Comparison of ENCODE assay signal across 24 cellular contexts in genomic region chr7:29003703-29004102, GRCh38. TPM values are rescaled to one million over a fixed set of nuclear protein-coding genes. Genes with fewer than 3 reads are reported as not detected.
DNase-seq lines count a peak whose midpoint lies in the region; ATAC-seq and TF ChIP-seq lines count a peak whose summit lies in the region.
"Had no signal": no experiment of that assay in that cellular context is flagged by ENCODE, and none has a peak within 500 bp of the region (broad histone marks: within the 10 kb centered on the region; RNA-seq: fewer than 3 reads in every experiment).

No MANE protein-coding gene starts in this region.

- peaks cover 17% of the 10 kb centered on the region for H3K36me3 Mint-ChIP-seq in WTC11
- H3K36me3 Mint-ChIP-seq in activated T-cell treated with anti-CD3 and anti-CD28 coated beads, Interleukin-2, amount 50 U/mL, for 4 hours (ENCODE audit: insufficient read depth): no peaks in the 10 kb centered on the region
- H3K36me3 Mint-ChIP-seq: CD4-positive, alpha-beta memory T cell; CD4-positive, CD25-positive, alpha-beta regulatory T cell; CD8-positive, alpha-beta memory T cell had no signal

- no peak for ATAC-seq in WTC11
- no peak for ATAC-seq in activated T-cell treated with anti-CD3 and anti-CD28 coated beads, Interleukin-2, amount 50 U/mL, for 4 hours
- no peak for ATAC-seq in HG03442 (IDR thresholded peaks at IDR 0.05; ENCODE audit: unreplicated experiment)
- ATAC-seq: GM12878 had no signal

- H3K27ac Mint-ChIP-seq in WTC11: no peak overlapping the region
- H3K27ac Mint-ChIP-seq: CD14-positive monocyte; CD4-positive, alpha-beta memory T cell; CD4-positive, CD25-positive, alpha-beta regulatory T cell; CD8-positive, alpha-beta memory T cell had no signal

- TF ChIP-seq CTCF in WTC11 (IDR thresholded peaks at IDR 0.05): no peak
- no peak for TF ChIP-seq CTCF in esophagus muscularis mucosa (IDR thresholded peaks at IDR 0.05)

- POLR2A ChIA-PET in WTC11 (lab: Charles Lee): no interaction called here

- 93% methylated on average over 4 of the region's 5 CpGs for WGBS in esophagus muscularis mucosa

- H3K9me3 ChIP-seq in esophagus muscularis mucosa: no peaks in the 10 kb centered on the region
- H3K9me3 ChIP-seq: BE2C had no signal

- peaks cover 19% of the 10 kb centered on the region for H3K9me3 Mint-ChIP-seq in WTC11
- no peaks in the 10 kb centered on the region for H3K9me3 Mint-ChIP-seq in activated T-cell treated with anti-CD3 and anti-CD28 coated beads, Interleukin-2, amount 50 U/mL, for 4 hours

- peaks cover 18% of the 10 kb centered on the region for H3K4me1 Mint-ChIP-seq in WTC11
- no peaks in the 10 kb centered on the region for H3K4me1 Mint-ChIP-seq in activated T-cell treated with anti-CD3 and anti-CD28 coated beads, Interleukin-2, amount 50 U/mL, for 4 hours (ENCODE audit: low read depth)
- H3K4me1 Mint-ChIP-seq: CD14-positive monocyte; CD4-positive, alpha-beta memory T cell; CD4-positive, CD25-positive, alpha-beta regulatory T cell; CD8-positive, alpha-beta memory T cell had no signal

- TF ChIP-seq EP300 in esophagus muscularis mucosa (IDR thresholded peaks at IDR 0.05): no peak

- DNase-seq in WTC11 (ENCODE audit: low spot score) (no peak), esophagus muscularis mucosa (ENCODE audit: extremely low spot score) (peak; percentile 74), dermis blood vessel endothelial cell (no peak)
- DNase-seq in activated T-cell treated with anti-CD3 and anti-CD28 coated beads, Interleukin-2, amount 50 U/mL, for 4 hours: no peak
- DNase-seq: 8988T; ACHN; BE2C; C1 segment of cervical spinal cord; CD4-positive, alpha-beta memory T cell; CD4-positive, CD25-positive, alpha-beta regulatory T cell; CD8-positive, alpha-beta memory T cell; COR-L47; DMS 273 treated with DMSO at 0.1 percent for 48 hours; DMS153; DMS53; DMS79; DND-41; EL; GDM1 had no signal

- TF ChIP-seq POLR2A in esophagus muscularis mucosa (IDR thresholded peaks at IDR 0.05; ENCODE audit: low read depth): no peak

- H3K27me3 Mint-ChIP-seq in WTC11 (ENCODE audit: low read depth): no peaks in the 10 kb centered on the region
- H3K27me3 Mint-ChIP-seq in activated T-cell treated with anti-CD3 and anti-CD28 coated beads, Interleukin-2, amount 50 U/mL, for 4 hours (ENCODE audit: low read depth): no peaks in the 10 kb centered on the region

- no peaks in the 10 kb centered on the region for H3K27me3 ChIP-seq in esophagus muscularis mucosa
- H3K27me3 ChIP-seq: BE2C, BLaER1 had no signal

- peaks cover under 1 to 8% (median under 1%) of the 10 kb centered on the region in 4 donors for H3K4me1 ChIP-seq in esophagus muscularis mucosa
- H3K4me1 ChIP-seq: BE2C, BLaER1 had no signal

- CTCF ChIA-PET in WTC11 (lab: Charles Lee): no interaction called here

- intact Hi-C loops in esophagus muscularis mucosa (cut with DNase I): no loop called here

- no peak overlapping the region for H3K27ac ChIP-seq in esophagus muscularis mucosa (replicated peaks in 1 of 4)
- H3K27ac ChIP-seq: BLaER1 had no signal

- no peaks in the 10 kb centered on the region for H3K36me3 ChIP-seq in esophagus muscularis mucosa
- H3K36me3 ChIP-seq: BE2C, BLaER1 had no signal

- no peak overlapping the region for H3K4me3 Mint-ChIP-seq in WTC11
- no peak overlapping the region for H3K4me3 Mint-ChIP-seq in activated T-cell treated with anti-CD3 and anti-CD28 coated beads, Interleukin-2, amount 50 U/mL, for 4 hours
- H3K4me3 Mint-ChIP-seq: CD14-positive monocyte; CD4-positive, alpha-beta memory T cell; CD4-positive, CD25-positive, alpha-beta regulatory T cell; CD8-positive, alpha-beta memory T cell had no signal

- H3K4me3 ChIP-seq in esophagus muscularis mucosa: no peak overlapping the region
- H3K4me3 ChIP-seq: BLaER1, GM12878 had no signal

TF ChIP-seq in WTC11, 78 proteins besides CTCF, POLR2A, EP300 and RAD21:
- TF ChIP-seq ZBTB43 (CRISPR knock-in tag; IDR thresholded peaks at IDR 0.05) (no peak), ZNF121 (CRISPR knock-in tag; IDR thresholded peaks at IDR 0.05) (0 out of 2 replicates have a peak, but pooled peaks have one; percentile 25)

RNA-seq across cellular contexts. Expression of gene TRIL, which starts 45.6 kb away (rescaled TPM):
- 3.0 to 4.6 TPM (median 4.3 TPM) in 3 replicates for total RNA-seq in WTC11 (2021)
- 1 to 10 TPM; 1.3 to 9.4 (median 5.5) TPM for total RNA-seq in esophagus muscularis mucosa
- under 1 TPM in 1 of 3 donors, not detected in 2; 0.05 TPM for total RNA-seq in activated T-cell treated with anti-CD3 and anti-CD28 coated beads, Interleukin-2, amount 50 U/mL, for 4 hours
- 24.7 and 27.5 TPM in 2 replicates for total RNA-seq in dermis blood vessel endothelial cell
- total RNA-seq: CD4-positive, alpha-beta memory T cell; CD4-positive, CD25-positive, alpha-beta regulatory T cell; CD8-positive, alpha-beta memory T cell; G401; GM12878 had no signal
